In genomic region chr10:17782921-17783665, GRCh38 we compare ENCODE assay signal across 13 cellular contexts. TPM values are rescaled to one million over a fixed set of nuclear protein-coding genes. Genes with fewer than 3 reads are reported as not detected.
DNase-seq lines count a peak whose midpoint lies in the region; ATAC-seq, FAIRE-seq and TF ChIP-seq lines count a peak whose summit lies in the region.
"Had no signal": no experiment of that assay in that cellular context is flagged by ENCODE, and none has a peak within 500 bp of the region (broad histone marks: within the 10 kb centered on the region; RNA-seq: fewer than 3 reads in every experiment).

No MANE protein-coding gene starts in this region.

- peak overlapping the region; percentile 65 for H3K4me2 ChIP-seq in endothelial cell of umbilical vein (ENCODE audit: insufficient read depth, low read length)

- peak; percentile 76 for TF ChIP-seq POLR2A in endothelial cell of umbilical vein (IDR thresholded peaks at IDR 0.05; ENCODE audit: low read depth, low read length)

- CTCF ChIA-PET in endothelial cell of umbilical vein (lab: Charles Lee): interaction anchor here (0.5 to 1.3 kb wide), 4 partner anchors 39 to 172 kb away, joined by 3 to 8 read pairs (median 3); no protein-coding TSS in a partner anchor

- H3K4me1 Mint-ChIP-seq in activated naive CD8-positive, alpha-beta T cell treated with anti-CD3 and anti-CD28 coated beads for 36 hours: peaks cover 2% of the 10 kb centered on the region
- no peaks in the 10 kb centered on the region for H3K4me1 Mint-ChIP-seq in progenitor cell of endocrine pancreas (ENCODE audit: low read depth)
- H3K4me1 Mint-ChIP-seq: CD8-positive, alpha-beta memory T cell had no signal

- peak; percentile 37 for DNase-seq in COLO829 (ENCODE audit: low spot score)
- DNase-seq in NCI-H446 (lab: John Stamatoyannopoulos, UW): peak; percentile 91 to 92
- DNase-seq in endothelial cell of umbilical vein (ENCODE audit: low read depth, low spot score): peak; percentile 94
- DNase-seq in omental fat pad (ENCODE audit: low spot score): no peak
- DNase-seq in activated naive CD8-positive, alpha-beta T cell treated with anti-CD3 and anti-CD28 coated beads for 36 hours: no peak
- no peak for DNase-seq in putamen (ENCODE audit: low spot score)
- no peak for DNase-seq in progenitor cell of endocrine pancreas (ENCODE audit: low spot score, unreplicated experiment)
- DNase-seq in activated CD8-positive, alpha-beta memory T cell treated with anti-CD3 and anti-CD28 coated beads, Interleukin-2, amount 50 U/mL, for 4 hours: no peak
- DNase-seq: activated CD4-positive, alpha-beta memory T cell treated with anti-CD3 and anti-CD28 coated beads for 36 hours; CD8-positive, alpha-beta memory T cell; NCI-H1105 had no signal

- peak; percentile 72 for ATAC-seq in omental fat pad (ENCODE audit: low FRiP score)
- ATAC-seq: activated naive CD4-positive, alpha-beta T cell treated with anti-CD3 and anti-CD28 coated beads, Interleukin-2, amount 50 U/mL, for 72 hours had no signal

- POLR2A ChIA-PET in endothelial cell of umbilical vein (lab: Charles Lee): interaction anchor here (0.5 kb wide), 1 partner anchor 117 kb away, joined by 7 read pairs; no protein-coding TSS in a partner anchor

- no peaks in the 10 kb centered on the region for H3K79me2 ChIP-seq in endothelial cell of umbilical vein (ENCODE audit: control insufficient read depth, insufficient read depth, low read length)

- H3K9ac ChIP-seq in endothelial cell of umbilical vein (replicated peaks; ENCODE audit: extremely low read depth, insufficient read depth, low read length): no peak overlapping the region

- no peaks in the 10 kb centered on the region for H4K20me1 ChIP-seq in endothelial cell of umbilical vein (replicated peaks; ENCODE audit: control insufficient read depth, extremely low read depth, insufficient read depth, low read length)

- peak overlapping the region; percentile 35 for H3K27ac ChIP-seq in endothelial cell of umbilical vein (ENCODE audit: insufficient read depth, low read depth, low read length)

- peaks cover 31% of the 10 kb centered on the region for H3K4me1 ChIP-seq in endothelial cell of umbilical vein (ENCODE audit: control insufficient read depth, extremely low read depth, insufficient read depth, low read length)

- no peaks in the 10 kb centered on the region for H3K36me3 ChIP-seq in endothelial cell of umbilical vein (ENCODE audit: control insufficient read depth in 2 of 2, extremely low read depth in 1 of 2, insufficient read depth in 2 of 2, low read length in 2 of 2)

- H3K9me3 Mint-ChIP-seq in activated naive CD8-positive, alpha-beta T cell treated with anti-CD3 and anti-CD28 coated beads for 36 hours: no peaks in the 10 kb centered on the region
- H3K9me3 Mint-ChIP-seq in progenitor cell of endocrine pancreas (ENCODE audit: low read depth): no peaks in the 10 kb centered on the region
- H3K9me3 Mint-ChIP-seq: activated CD4-positive, alpha-beta memory T cell treated with anti-CD3 and anti-CD28 coated beads for 36 hours; activated naive CD4-positive, alpha-beta T cell treated with anti-CD3 and anti-CD28 coated beads, Interleukin-2, amount 50 U/mL, for 72 hours; CD8-positive, alpha-beta memory T cell; T-helper 1 cell treated with Interleukin-12 subunit alpha and Interleukin-12 subunit beta and Interleukin-4 antibody, amounts not matched to agents 30 μg/mL and 1 μg/mL, for 36 hours had no signal

- H3K4me3 Mint-ChIP-seq in activated naive CD8-positive, alpha-beta T cell treated with anti-CD3 and anti-CD28 coated beads for 36 hours: no peak overlapping the region
- H3K4me3 Mint-ChIP-seq in progenitor cell of endocrine pancreas (ENCODE audit: low read depth): no peak overlapping the region
- H3K4me3 Mint-ChIP-seq: activated CD4-positive, alpha-beta memory T cell treated with anti-CD3 and anti-CD28 coated beads for 36 hours; CD8-positive, alpha-beta memory T cell; T-helper 1 cell treated with Interleukin-12 subunit alpha and Interleukin-12 subunit beta and Interleukin-4 antibody, amounts not matched to agents 30 μg/mL and 1 μg/mL, for 36 hours had no signal

- no peaks in the 10 kb centered on the region for H3K27me3 Mint-ChIP-seq in activated naive CD8-positive, alpha-beta T cell treated with anti-CD3 and anti-CD28 coated beads for 36 hours
- peaks cover 73% of the 10 kb centered on the region for H3K27me3 Mint-ChIP-seq in progenitor cell of endocrine pancreas

- peak overlapping the region; percentile 3 for H2AFZ ChIP-seq in endothelial cell of umbilical vein (ENCODE audit: low read depth, low read length)

- no peaks in the 10 kb centered on the region for H3K27me3 ChIP-seq in endothelial cell of umbilical vein (ENCODE audit: control insufficient read depth in 2 of 2, insufficient read depth in 2 of 2, low read length in 2 of 2)

- intact Hi-C loops in endothelial cell of umbilical vein (cut with micrococcal nuclease): loop anchor here (1.0 to 2.0 kb wide), 4 partner anchors 14 to 54 kb away; no protein-coding TSS in a partner anchor

- TF ChIP-seq CTCF in endothelial cell of umbilical vein (IDR thresholded peaks at IDR 0.05; ENCODE audit: extremely low read depth in 1 of 2, insufficient read depth in 1 of 2, low read depth in 1 of 2, low read length in 2 of 2) (no peak), omental fat pad (IDR thresholded peaks at IDR 0.05) (no peak), progenitor cell of endocrine pancreas (IDR thresholded peaks at IDR 0.05; ENCODE audit: unreplicated experiment) (no peak)

- no peaks in the 10 kb centered on the region for H3K36me3 Mint-ChIP-seq in activated naive CD8-positive, alpha-beta T cell treated with anti-CD3 and anti-CD28 coated beads for 36 hours
- no peaks in the 10 kb centered on the region for H3K36me3 Mint-ChIP-seq in progenitor cell of endocrine pancreas (ENCODE audit: insufficient read depth)
- H3K36me3 Mint-ChIP-seq: activated CD4-positive, alpha-beta memory T cell treated with anti-CD3 and anti-CD28 coated beads for 36 hours; activated naive CD4-positive, alpha-beta T cell treated with anti-CD3 and anti-CD28 coated beads, Interleukin-2, amount 50 U/mL, for 72 hours had no signal

- dilution Hi-C loops in endothelial cell of umbilical vein (cut with MboI; ENCODE audit: extremely low pct_ligation_motif_present, low sequenced_read_pairs): no loop called here

- H3K4me3 ChIP-seq in endothelial cell of umbilical vein (replicated peaks in 1 of 3; ENCODE audit: insufficient read depth in 1 of 3, low read depth in 1 of 3, low read length in 3 of 3): no peak overlapping the region

- H3K27ac Mint-ChIP-seq in activated naive CD8-positive, alpha-beta T cell treated with anti-CD3 and anti-CD28 coated beads for 36 hours: no peak overlapping the region
- no peak overlapping the region for H3K27ac Mint-ChIP-seq in progenitor cell of endocrine pancreas
- H3K27ac Mint-ChIP-seq: activated CD4-positive, alpha-beta memory T cell treated with anti-CD3 and anti-CD28 coated beads for 36 hours; activated naive CD4-positive, alpha-beta T cell treated with anti-CD3 and anti-CD28 coated beads, Interleukin-2, amount 50 U/mL, for 72 hours; CD8-positive, alpha-beta memory T cell; T-helper 1 cell treated with Interleukin-12 subunit alpha and Interleukin-12 subunit beta and Interleukin-4 antibody, amounts not matched to agents 30 μg/mL and 1 μg/mL, for 36 hours had no signal

- no peaks in the 10 kb centered on the region for H3K9me1 ChIP-seq in endothelial cell of umbilical vein (replicated peaks; ENCODE audit: control insufficient read depth, extremely low read depth, insufficient read depth, low read length)

- FAIRE-seq in endothelial cell of umbilical vein (lab: Jason Lieb, UNC): peak; percentile 99

- H3K9me3 ChIP-seq in endothelial cell of umbilical vein (replicated peaks; ENCODE audit: control insufficient read depth, insufficient read depth, low read length): no peaks in the 10 kb centered on the region

- BruUV-seq in endothelial cell of umbilical vein (replicated peaks; lab: Mats Ljungman, UMichigan): no TSS peak

TF ChIP-seq in endothelial cell of umbilical vein, 7 proteins besides CTCF, POLR2A, EP300 and RAD21:
- TF ChIP-seq EZH2 (IDR thresholded peaks at IDR 0.05; ENCODE audit: borderline replicate concordance, low read depth, low read length, severe bottlenecking) (no peak), GATA2 (IDR thresholded peaks at IDR 0.05; ENCODE audit: insufficient read depth, insufficient read length, low read depth, low read length) (peak; percentile 75), JUN (IDR thresholded peaks at IDR 0.05; ENCODE audit: borderline replicate concordance, insufficient read depth, insufficient read length, low read depth) (peak; percentile 76), FOS (IDR thresholded peaks at IDR 0.05; ENCODE audit: borderline replicate concordance, insufficient read depth, low read length) (peak; percentile 44), POLR2AphosphoS5 (IDR thresholded peaks at IDR 0.05; ENCODE audit: insufficient read depth, low read depth, low read length) (peak; percentile 83)

RNA-seq across cellular contexts. Expression of gene MRC1, which starts 26.1 kb away (rescaled TPM):
- total RNA-seq in endothelial cell of umbilical vein: 0.12 and 0.13 TPM in 2 replicates
- 0.03 and 0.05 TPM in 2 replicates for polyA plus RNA-seq in endothelial cell of umbilical vein
- 0.04 TPM in 2 replicates for polyA plus RNA-seq in endothelial cell of umbilical vein (2011; cell fraction: cytosol; rRNA removed)
- 0.07 and 0.11 TPM in 2 replicates for polyA plus RNA-seq in endothelial cell of umbilical vein (2011; cell fraction: nucleus; rRNA removed)
- 0.07 TPM in 1 of 2 replicates, not detected in the other for polyA plus RNA-seq in endothelial cell of umbilical vein (2012)
- polyA minus RNA-seq in endothelial cell of umbilical vein: 0.13 and 0.32 TPM in 2 replicates
- not detected for polyA minus RNA-seq in endothelial cell of umbilical vein (2011; cell fraction: cytosol; rRNA and poly(A)+ RNA removed)
- 0.14 TPM in 1 of 2 replicates, not detected in the other for polyA minus RNA-seq in endothelial cell of umbilical vein (2011; cell fraction: nucleus; rRNA and poly(A)+ RNA removed)
- total RNA-seq in omental fat pad: 100 to 1,000 TPM; 130 to 206 (median 139) TPM
- total RNA-seq in activated naive CD8-positive, alpha-beta T cell treated with anti-CD3 and anti-CD28 coated beads for 36 hours: under 1 TPM in 1 of 2 experiments, not detected in 1; 0.06 TPM
- total RNA-seq in progenitor cell of endocrine pancreas: 0.04 TPM in 1 of 2 replicates, not detected in the other
- total RNA-seq: activated naive CD4-positive, alpha-beta T cell treated with anti-CD3 and anti-CD28 coated beads, Interleukin-2, amount 50 U/mL, for 72 hours had no signal
- polyA plus RNA-seq: CD8-positive, alpha-beta memory T cell had no signal

RNA-seq across cellular contexts. Expression of gene TMEM236, which starts 31.1 kb away (rescaled TPM):
- total RNA-seq in endothelial cell of umbilical vein: 0.24 TPM in 1 of 2 replicates, not detected in the other
- 0.19 and 0.29 TPM in 2 replicates for polyA plus RNA-seq in endothelial cell of umbilical vein
- 0.28 and 0.31 TPM in 2 replicates for polyA plus RNA-seq in endothelial cell of umbilical vein (2011; cell fraction: cytosol; rRNA removed)
- polyA plus RNA-seq in endothelial cell of umbilical vein (2011; cell fraction: nucleus; rRNA removed): 0.21 and 0.28 TPM in 2 replicates
- not detected in 2 replicates for polyA plus RNA-seq in endothelial cell of umbilical vein (2012)
- 0.29 and 0.30 TPM in 2 replicates for polyA minus RNA-seq in endothelial cell of umbilical vein
- not detected for polyA minus RNA-seq in endothelial cell of umbilical vein (2011; cell fraction: cytosol; rRNA and poly(A)+ RNA removed)
- 0.24 and 0.29 TPM in 2 replicates for polyA minus RNA-seq in endothelial cell of umbilical vein (2011; cell fraction: nucleus; rRNA and poly(A)+ RNA removed)
- total RNA-seq in omental fat pad: 1 to 10 TPM; 1.7 to 4.1 (median 3.0) TPM
- under 1 TPM; 0.04 to 0.12 TPM for total RNA-seq in activated naive CD8-positive, alpha-beta T cell treated with anti-CD3 and anti-CD28 coated beads for 36 hours
- 0.07 TPM in 2 replicates for total RNA-seq in progenitor cell of endocrine pancreas
- polyA plus RNA-seq: CD8-positive, alpha-beta memory T cell had no signal

Comparison
In these comparisons a context has a peak if more than half of its experiments do, and no peak if none do; other contexts are left out.
1. DNase-seq: peak in COLO829 (single experiment), NCI-H446 (2 of 2) and endothelial cell of umbilical vein (single experiment); none in omental fat pad (single experiment), activated naive CD8-positive, alpha-beta T cell treated with anti-CD3 and anti-CD28 coated beads for 36 hours (single experiment), putamen (single experiment), progenitor cell of endocrine pancreas (single experiment) and activated CD8-positive, alpha-beta memory T cell treated with anti-CD3 and anti-CD28 coated beads, Interleukin-2, amount 50 U/mL, for 4 hours (single experiment).
2. RNA of gene MRC1, which starts 26.1 kb away (total RNA-seq): 130 to 206 TPM in omental fat pad; 0.12 to 0.13 TPM in endothelial cell of umbilical vein, 0.06 TPM in activated naive CD8-positive, alpha-beta T cell treated with anti-CD3 and anti-CD28 coated beads for 36 hours and 0.04 TPM in progenitor cell of endocrine pancreas; every median in the first group is over 100 times any median in the second.